In the genomic region with DNA sequence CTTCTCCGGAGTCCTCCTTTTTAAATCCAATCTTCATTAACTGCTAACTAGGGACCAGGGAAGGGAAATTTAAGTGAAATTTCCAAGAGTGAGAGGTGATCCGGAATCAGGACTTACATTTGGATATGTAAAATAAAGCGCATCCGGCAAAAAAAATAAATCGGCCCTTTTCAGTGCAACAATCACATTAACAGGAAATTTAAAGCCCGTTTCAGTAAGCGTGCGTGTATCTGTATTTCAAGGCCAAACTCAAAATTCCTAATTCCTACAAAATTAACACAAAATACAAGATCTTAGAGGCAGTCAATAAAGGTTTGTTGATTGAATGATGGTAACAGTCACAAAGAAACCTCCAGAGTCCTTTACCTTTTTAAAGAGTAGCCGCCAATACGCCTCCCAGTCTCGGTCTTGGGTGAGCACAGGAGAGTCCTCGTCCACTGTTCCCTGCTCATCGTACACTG, we compare ENCODE assay signal across 8 cellular contexts. TPM values are rescaled to one million over a fixed set of nuclear protein-coding genes. Genes with fewer than 3 reads are reported as not detected.
DNase-seq lines count a peak whose midpoint lies in the region; ATAC-seq and TF ChIP-seq lines count a peak whose summit lies in the region.

No MANE protein-coding gene starts in this region.

- no peak for DNase-seq in CD4-positive, alpha-beta T cell
- DNase-seq in nephron progenitor cell, result no peak

- H3K36me3 Mint-ChIP-seq in CD4-positive, alpha-beta T cell (ENCODE audit: low read depth), result peaks cover 87% of the 10 kb centered on the region
- peaks cover 64% of the 10 kb centered on the region for H3K36me3 Mint-ChIP-seq in nephron progenitor cell (ENCODE audit: low read depth)

- intact Hi-C loops in CD4-positive, alpha-beta T cell (cut with DNase I, micrococcal nuclease), result loop anchor here (2.0 to 10.0 kb wide), 6 partner anchors 79 to 890 kb away; a partner anchor contains a TSS

- TF ChIP-seq CTCF in CD4-positive, alpha-beta T cell (IDR thresholded peaks at IDR 0.05), result no peak
- TF ChIP-seq CTCF in Loucy (conservative IDR thresholded peaks at IDR 0.05; ENCODE audit: low read length) (no peak), nephron progenitor cell (IDR thresholded peaks at IDR 0.05) (no peak)

- peaks cover 63% of the 10 kb centered on the region for H3K4me1 Mint-ChIP-seq in CD4-positive, alpha-beta T cell (ENCODE audit: low read depth)
- H3K4me1 Mint-ChIP-seq in nephron progenitor cell, result peaks cover 57% of the 10 kb centered on the region

- H4K20me1 ChIP-seq in Loucy (ENCODE audit: insufficient read depth, low read length, poor library complexity, severe bottlenecking), result peaks cover 41% of the 10 kb centered on the region

- peak overlapping the region; percentile 94 for H3K9ac ChIP-seq in Loucy (ENCODE audit: low read depth, low read length, poor library complexity, severe bottlenecking)

- H3K27me3 ChIP-seq in CD4-positive, alpha-beta T cell (ENCODE audit: control insufficient read depth, insufficient read depth, low read length), result no peaks in the 10 kb centered on the region
- H3K27me3 ChIP-seq in Loucy (ENCODE audit: insufficient read depth, low read length, poor library complexity, severe bottlenecking) (no peaks in the 10 kb centered on the region), ectodermal cell (ENCODE audit: control insufficient read depth, insufficient read depth, low read length, poor library complexity, severe bottlenecking) (no peaks in the 10 kb centered on the region)

- no peaks in the 10 kb centered on the region for H3K27me3 Mint-ChIP-seq in CD4-positive, alpha-beta T cell
- no peaks in the 10 kb centered on the region for H3K27me3 Mint-ChIP-seq in nephron progenitor cell (ENCODE audit: low read depth, poor library complexity)

- peak overlapping the region; percentile 96 for H3K4me3 ChIP-seq in Loucy (ENCODE audit: low read length, poor library complexity, severe bottlenecking)
- H3K4me3 ChIP-seq in ectodermal cell (ENCODE audit: insufficient read depth, low read depth, low read length), result peak overlapping the region; percentile 95

- peaks cover 18% of the 10 kb centered on the region; the same call in 1 of the 2 replicates for H3F3A ChIP-seq in Loucy (ENCODE audit: low read depth)

- peaks cover 91% of the 10 kb centered on the region for H3K79me2 ChIP-seq in Loucy (ENCODE audit: insufficient read depth, low read length)

- H3K9me3 Mint-ChIP-seq in CD4-positive, alpha-beta T cell, result no peaks in the 10 kb centered on the region
- no peaks in the 10 kb centered on the region for H3K9me3 Mint-ChIP-seq in nephron progenitor cell

- H3K9me2 ChIP-seq in Loucy (replicated peaks; ENCODE audit: low read depth, low read length), result no peaks in the 10 kb centered on the region

- peak overlapping the region; percentile 86 for H3K27ac Mint-ChIP-seq in CD4-positive, alpha-beta T cell
- H3K27ac Mint-ChIP-seq in nephron progenitor cell, result peak overlapping the region; percentile 99

- peaks cover 30% of the 10 kb centered on the region for H3K36me3 ChIP-seq in Loucy (ENCODE audit: insufficient read depth, low read length)
- H3K36me3 ChIP-seq in ectodermal cell (ENCODE audit: control insufficient read depth, insufficient read depth, low read length), result peaks cover 27% of the 10 kb centered on the region

- peak overlapping the region; percentile 90 for H3K4me2 ChIP-seq in Loucy (ENCODE audit: low read depth, low read length, poor library complexity, severe bottlenecking)

- POLR2A ChIA-PET in CD4-positive, alpha-beta T cell (lab: Charles Lee), result interaction anchor here (0.6 to 2.2 kb wide), 16 partner anchors 8 to 859 kb away, joined by 3 to 20 read pairs (median 8); a partner anchor contains a TSS

- peaks cover 62% of the 10 kb centered on the region for H3K4me1 ChIP-seq in Loucy (ENCODE audit: insufficient read depth, low read length, poor library complexity, severe bottlenecking)
- peaks cover 17% of the 10 kb centered on the region for H3K4me1 ChIP-seq in ectodermal cell (ENCODE audit: control insufficient read depth, insufficient read depth, low read length)

- peak overlapping the region; percentile 72; the same call in 1 of the 2 replicates for H2AFZ ChIP-seq in Loucy (ENCODE audit: low read length)

- 0 to 1% methylated on average over 12 to 13 of the region's 13 CpGs for WGBS in ectodermal cell, 2 experiments

- peak overlapping the region; percentile 96 for H3K4me3 Mint-ChIP-seq in CD4-positive, alpha-beta T cell
- H3K4me3 Mint-ChIP-seq in nephron progenitor cell, result peak overlapping the region; percentile 97

- no peak for ATAC-seq in CD4-positive, alpha-beta T cell (ENCODE audit: poor library complexity)
- ATAC-seq in GM21447 (IDR thresholded peaks at IDR 0.05; ENCODE audit: unreplicated experiment) (no peak), GM21360 (IDR thresholded peaks at IDR 0.05; ENCODE audit: unreplicated experiment) (no peak), HG03159 (IDR thresholded peaks at IDR 0.05; ENCODE audit: unreplicated experiment) (no peak), GM18520 (IDR thresholded peaks at IDR 0.05; ENCODE audit: unreplicated experiment) (no peak)

- CTCF ChIA-PET in CD4-positive, alpha-beta T cell (lab: Charles Lee), result interaction anchor here (1.2 kb wide), 1 partner anchor 20 kb away, joined by 3 read pairs; no protein-coding TSS in a partner anchor

- peak overlapping the region; percentile 81 for H3K27ac ChIP-seq in CD4-positive, alpha-beta T cell (ENCODE audit: low read depth, low read length)
- peak overlapping the region; percentile 96 for H3K27ac ChIP-seq in ectodermal cell (ENCODE audit: insufficient read depth, low read depth, low read length, poor library complexity, severe bottlenecking)

- H3K9me3 ChIP-seq in CD4-positive, alpha-beta T cell (ENCODE audit: control insufficient read depth, low read length), result no peaks in the 10 kb centered on the region
- H3K9me3 ChIP-seq in Loucy (ENCODE audit: insufficient read depth, low read depth, low read length) (no peaks in the 10 kb centered on the region), ectodermal cell (ENCODE audit: control insufficient read depth, low read length) (no peaks in the 10 kb centered on the region)

RNA-seq across cellular contexts. Expression of a gene that starts 0.7 kb away (rescaled TPM):
- 10 to 100 TPM; 15.4 to 15.8 TPM for total RNA-seq in CD4-positive, alpha-beta T cell
- polyA plus RNA-seq in ectodermal cell (2013, experiment 1 of 4), result 51.0 TPM
- polyA plus RNA-seq in ectodermal cell (2013, experiment 2 of 4), result 53.8 TPM
- 38.1 TPM for polyA plus RNA-seq in ectodermal cell (2013, experiment 3 of 4)
- polyA plus RNA-seq in ectodermal cell (2013, experiment 4 of 4), result 38.9 TPM

RNA-seq across cellular contexts. Expression of a gene that starts 6.1 kb away (rescaled TPM):
- 10 to 100 TPM; 28.3 to 31.9 TPM for total RNA-seq in CD4-positive, alpha-beta T cell
- polyA plus RNA-seq in ectodermal cell (2013, experiment 1 of 4), result 102 TPM
- 101 TPM for polyA plus RNA-seq in ectodermal cell (2013, experiment 2 of 4)
- polyA plus RNA-seq in ectodermal cell (2013, experiment 3 of 4), result 88.2 TPM
- 104 TPM for polyA plus RNA-seq in ectodermal cell (2013, experiment 4 of 4)
